Comparison of ENCODE assay signal across 1 cellular context in the genomic region with DNA sequence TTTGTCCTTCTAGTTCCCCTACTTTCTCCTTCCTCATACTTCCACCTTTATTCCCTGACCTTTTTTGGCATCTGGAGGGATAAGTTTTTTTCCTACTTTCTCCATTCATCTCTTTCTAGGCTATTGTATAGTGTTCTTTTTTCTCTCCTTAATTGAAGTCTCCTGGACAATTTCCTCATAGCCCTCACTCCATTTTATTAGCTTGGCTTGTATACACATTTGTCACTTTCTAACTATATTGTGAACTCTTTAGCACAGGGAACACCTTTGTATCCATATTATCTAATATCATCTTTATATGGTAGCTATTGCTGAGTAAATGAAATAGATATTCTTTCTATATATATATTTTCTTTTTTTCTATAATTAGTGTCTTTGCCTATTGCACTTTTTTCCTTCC.
TF ChIP-seq lines count a peak whose summit lies in the region.

No MANE protein-coding gene starts in this region.

TF ChIP-seq in K562, 482 proteins besides CTCF, POLR2A, EP300 and RAD21:
- TF ChIP-seq, protein P1, sequence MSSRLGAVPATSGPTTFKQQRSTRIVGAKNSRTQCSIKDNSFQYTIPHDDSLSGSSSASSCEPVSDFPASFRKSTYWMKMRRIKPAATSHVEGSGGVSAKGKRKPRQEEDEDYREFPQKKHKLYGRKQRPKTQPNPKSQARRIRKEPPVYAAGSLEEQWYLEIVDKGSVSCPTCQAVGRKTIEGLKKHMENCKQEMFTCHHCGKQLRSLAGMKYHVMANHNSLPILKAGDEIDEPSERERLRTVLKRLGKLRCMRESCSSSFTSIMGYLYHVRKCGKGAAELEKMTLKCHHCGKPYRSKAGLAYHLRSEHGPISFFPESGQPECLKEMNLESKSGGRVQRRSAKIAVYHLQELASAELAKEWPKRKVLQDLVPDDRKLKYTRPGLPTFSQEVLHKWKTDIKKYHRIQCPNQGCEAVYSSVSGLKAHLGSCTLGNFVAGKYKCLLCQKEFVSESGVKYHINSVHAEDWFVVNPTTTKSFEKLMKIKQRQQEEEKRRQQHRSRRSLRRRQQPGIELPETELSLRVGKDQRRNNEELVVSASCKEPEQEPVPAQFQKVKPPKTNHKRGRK (tag; IDR thresholded peaks at IDR 0.05): 0 out of 2 replicates have a peak, but pooled peaks have one; percentile 16
- TF ChIP-seq, protein P2, sequence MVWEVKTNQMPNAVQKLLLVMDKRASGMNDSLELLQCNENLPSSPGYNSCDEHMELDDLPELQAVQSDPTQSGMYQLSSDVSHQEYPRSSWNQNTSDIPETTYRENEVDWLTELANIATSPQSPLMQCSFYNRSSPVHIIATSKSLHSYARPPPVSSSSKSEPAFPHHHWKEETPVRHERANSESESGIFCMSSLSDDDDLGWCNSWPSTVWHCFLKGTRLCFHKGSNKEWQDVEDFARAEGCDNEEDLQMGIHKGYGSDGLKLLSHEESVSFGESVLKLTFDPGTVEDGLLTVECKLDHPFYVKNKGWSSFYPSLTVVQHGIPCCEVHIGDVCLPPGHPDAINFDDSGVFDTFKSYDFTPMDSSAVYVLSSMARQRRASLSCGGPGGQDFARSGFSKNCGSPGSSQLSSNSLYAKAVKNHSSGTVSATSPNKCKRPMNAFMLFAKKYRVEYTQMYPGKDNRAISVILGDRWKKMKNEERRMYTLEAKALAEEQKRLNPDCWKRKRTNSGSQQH (CRISPR knock-in tag; IDR thresholded peaks at IDR 0.05): no peak
